In genomic region chr1:235278915-235279292, GRCh38 we compare ENCODE assay signal across 17 cellular contexts.
"Had no signal": no experiment of that assay in that cellular context is flagged by ENCODE, and none has a peak within 500 bp of the region (broad histone marks: within the 10 kb centered on the region; RNA-seq: fewer than 3 reads in every experiment).

No MANE protein-coding gene starts in this region.

- H2AFZ ChIP-seq: hepatocyte had no signal

- H3K27ac ChIP-seq: adrenal gland, hepatocyte, left lung, WERI-Rb-1 had no signal

- H3K36me3 ChIP-seq: adrenal gland, left lung, WERI-Rb-1 had no signal

- DNase-seq: activated CD4-positive, alpha-beta memory T cell treated with anti-CD3 and anti-CD28 coated beads for 36 hours; activated gamma-delta T cell treated with Interleukin-2 at 50 U/mL for 16 hours; activated T-cell treated with anti-CD3 and anti-CD28 coated beads for 4 hours; adrenal gland; dermis blood vessel endothelial cell; effector memory CD4-positive, alpha-beta T cell; left lung; naive B cell; posterior cingulate gyrus; retina; stimulated activated naive CD4-positive, alpha-beta T cell; WERI-Rb-1 had no signal

- H3K27me3 Mint-ChIP-seq: activated CD4-positive, alpha-beta memory T cell treated with anti-CD3 and anti-CD28 coated beads for 36 hours; naive B cell had no signal

- H3K9me3 Mint-ChIP-seq: activated CD4-positive, alpha-beta memory T cell treated with anti-CD3 and anti-CD28 coated beads for 36 hours; activated naive CD4-positive, alpha-beta T cell treated with anti-CD3 and anti-CD28 coated beads, Interleukin-2, amount 50 U/mL, for 72 hours; activated T-helper 1 cell treated with anti-CD3 and anti-CD28 coated beads, Interleukin-12 subunit alpha, Interleukin-12 subunit beta, Interleukin-2, Interleukin-4 antibody, amounts not matched to agents 30 ng/mL and 10 ng/mL and 1 ng/mL, durations not matched to agents 14 hours and 24 hours and 36 hours; naive B cell; T-helper 1 cell treated with Interleukin-12 subunit alpha and Interleukin-12 subunit beta and Interleukin-4 antibody, amounts not matched to agents 30 μg/mL and 1 μg/mL, for 36 hours had no signal

- H3K9me3 ChIP-seq: adrenal gland, left lung had no signal

- FAIRE-seq: keratinocyte had no signal

- H3K4me3 Mint-ChIP-seq: activated CD4-positive, alpha-beta memory T cell treated with anti-CD3 and anti-CD28 coated beads for 36 hours; activated T-helper 1 cell treated with anti-CD3 and anti-CD28 coated beads, Interleukin-12 subunit alpha, Interleukin-12 subunit beta, Interleukin-2, Interleukin-4 antibody, amounts not matched to agents 30 ng/mL and 10 ng/mL and 1 ng/mL, durations not matched to agents 14 hours and 24 hours and 36 hours; T-helper 1 cell treated with Interleukin-12 subunit alpha and Interleukin-12 subunit beta and Interleukin-4 antibody, amounts not matched to agents 30 μg/mL and 1 μg/mL, for 36 hours had no signal

- H3K27ac Mint-ChIP-seq: activated CD4-positive, alpha-beta memory T cell treated with anti-CD3 and anti-CD28 coated beads for 36 hours; activated naive CD4-positive, alpha-beta T cell treated with anti-CD3 and anti-CD28 coated beads, Interleukin-2, amount 50 U/mL, for 72 hours; activated T-helper 1 cell treated with anti-CD3 and anti-CD28 coated beads, Interleukin-12 subunit alpha, Interleukin-12 subunit beta, Interleukin-2, Interleukin-4 antibody, amounts not matched to agents 30 ng/mL and 10 ng/mL and 1 ng/mL, durations not matched to agents 14 hours and 24 hours and 36 hours; T-helper 1 cell treated with Interleukin-12 subunit alpha and Interleukin-12 subunit beta and Interleukin-4 antibody, amounts not matched to agents 30 μg/mL and 1 μg/mL, for 36 hours had no signal

- ATAC-seq: activated naive CD4-positive, alpha-beta T cell treated with anti-CD3 and anti-CD28 coated beads, Interleukin-2, amount 50 U/mL, for 72 hours; left lung had no signal

- H3K27me3 ChIP-seq: adrenal gland, hepatocyte, left lung had no signal

- H3K36me3 Mint-ChIP-seq: naive B cell had no signal

- H3K4me3 ChIP-seq: adrenal gland, hepatocyte, left lung had no signal
